Comparison of ENCODE assay signal across 8 cellular contexts in the genomic region with DNA sequence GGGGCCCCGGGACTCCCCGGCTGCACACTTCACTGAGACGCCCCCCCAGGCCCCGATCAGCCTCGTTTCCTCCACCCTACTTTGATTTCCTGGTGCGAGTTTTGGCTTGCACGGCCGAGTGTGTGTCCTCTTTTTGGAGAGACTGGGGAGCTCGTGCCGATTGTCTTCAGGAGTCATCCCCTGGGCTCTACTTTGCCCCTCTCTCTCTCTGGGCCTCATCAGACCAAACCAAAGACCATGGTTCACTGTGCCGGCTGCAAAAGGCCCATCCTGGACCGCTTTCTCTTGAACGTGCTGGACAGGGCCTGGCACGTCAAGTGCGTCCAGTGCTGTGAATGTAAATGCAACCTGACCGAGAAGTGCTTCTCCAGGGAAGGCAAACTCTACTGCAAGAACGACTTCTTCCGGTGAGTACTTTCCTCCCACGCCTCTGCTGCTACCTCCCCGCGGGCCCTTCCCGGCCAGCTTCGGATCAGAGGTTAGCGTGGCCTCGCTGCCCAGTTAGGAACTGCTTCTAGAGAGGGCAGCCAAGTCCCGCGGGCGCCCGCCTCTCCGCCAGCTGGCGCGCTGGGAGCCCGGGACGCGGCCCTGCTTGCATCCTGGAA. TPM values are rescaled to one million over a fixed set of nuclear protein-coding genes. Genes with fewer than 3 reads are reported as not detected.
DNase-seq lines count a peak whose midpoint lies in the region; ATAC-seq and TF ChIP-seq lines count a peak whose summit lies in the region.

No MANE protein-coding gene starts in this region.

- peaks cover 3% of the 10 kb centered on the region; the same call in 1 of the 2 replicates for H3K9me3 ChIP-seq in BE2C

- H3K36me3 Mint-ChIP-seq in activated naive CD4-positive, alpha-beta T cell treated with anti-CD3 and anti-CD28 coated beads, Interleukin-2, amount 10 ng/mL, durations not matched to agents 7 days and 5 days, result peaks cover 2% of the 10 kb centered on the region

- peak overlapping the region; percentile 52 for H3K4me3 Mint-ChIP-seq in activated naive CD4-positive, alpha-beta T cell treated with anti-CD3 and anti-CD28 coated beads, Interleukin-2, amount 10 ng/mL, durations not matched to agents 7 days and 5 days

- no peaks in the 10 kb centered on the region for H3K36me3 ChIP-seq in BE2C

- ATAC-seq in HG03108 (IDR thresholded peaks at IDR 0.05; ENCODE audit: unreplicated experiment), result no peak

- TF ChIP-seq CTCF in BE2C (IDR thresholded peaks at IDR 0.05; ENCODE audit: low read depth, low read length) (no peak), GM20000 (IDR thresholded peaks at IDR 0.05; ENCODE audit: extremely low read depth, missing control alignments) (no peak)

- H3K4me1 Mint-ChIP-seq in activated naive CD4-positive, alpha-beta T cell treated with anti-CD3 and anti-CD28 coated beads, Interleukin-2, amount 10 ng/mL, durations not matched to agents 7 days and 5 days, result peaks cover 55% of the 10 kb centered on the region

- H3K27me3 ChIP-seq in BE2C, result peaks cover 98% of the 10 kb centered on the region

- peaks cover 100% of the 10 kb centered on the region for H3K27me3 Mint-ChIP-seq in activated naive CD4-positive, alpha-beta T cell treated with anti-CD3 and anti-CD28 coated beads, Interleukin-2, amount 10 ng/mL, durations not matched to agents 7 days and 5 days

- H3K4me3 ChIP-seq in BE2C (ENCODE audit: low read depth, low read length), result peak overlapping the region; percentile 12

- H3K4me1 ChIP-seq in BE2C, result peaks cover 21% of the 10 kb centered on the region

- peak overlapping the region; percentile 83 for H3K27ac Mint-ChIP-seq in activated naive CD4-positive, alpha-beta T cell treated with anti-CD3 and anti-CD28 coated beads, Interleukin-2, amount 10 ng/mL, durations not matched to agents 7 days and 5 days

- CTCF ChIA-PET in activated naive CD4-positive, alpha-beta T cell treated with anti-CD3 and anti-CD28 coated beads, Interleukin-2, amount 10 ng/mL, durations not matched to agents 7 days and 5 days (lab: Charles Lee), result no interaction called here

- DNase-seq in BE2C, result no peak
- DNase-seq in GM20000 (ENCODE audit: low spot score), result peak; percentile 76
- no peak for DNase-seq in activated naive CD4-positive, alpha-beta T cell treated with anti-CD3 and anti-CD28 coated beads, Interleukin-2, amount 10 ng/mL, durations not matched to agents 7 days and 5 days
- peak; percentile 52 for DNase-seq in kidney glomerular epithelial cell (lab: John Stamatoyannopoulos, UW)
- no peak for DNase-seq in NCI-H510A treated with DMSO at 0.1 percent for 48 hours (lab: John Stamatoyannopoulos, UW)
- no peak for DNase-seq in NCI-H2081 treated with DMSO at 0.1 percent for 48 hours (lab: John Stamatoyannopoulos, UW)
- DNase-seq in NCI-H146 treated with DMSO at 0.1 percent for 48 hours (lab: John Stamatoyannopoulos, UW; ENCODE audit: unreplicated experiment), result no peak

- no peaks in the 10 kb centered on the region for H3K9me3 Mint-ChIP-seq in activated naive CD4-positive, alpha-beta T cell treated with anti-CD3 and anti-CD28 coated beads, Interleukin-2, amount 10 ng/mL, durations not matched to agents 7 days and 5 days

RNA-seq across cellular contexts. Expression of a gene that starts 0.8 kb away (rescaled TPM):
- not detected for polyA plus RNA-seq in BE2C (2012; ENCODE audit: insufficient read depth, insufficient read length, low read depth)

RNA-seq across cellular contexts. Expression of a gene that starts 10.7 kb away (rescaled TPM):
- 102 TPM for polyA plus RNA-seq in BE2C (2012; ENCODE audit: insufficient read depth, insufficient read length, low read depth)

Comparison
In these comparisons a context has a peak if more than half of its experiments do, and no peak if none do; other contexts are left out.
1. DNase-seq: peak in GM20000 (single experiment) and kidney glomerular epithelial cell (single experiment); none in BE2C (single experiment), activated naive CD4-positive, alpha-beta T cell treated with anti-CD3 and anti-CD28 coated beads, Interleukin-2, amount 10 ng/mL, durations not matched to agents 7 days and 5 days (single experiment), NCI-H510A treated with DMSO at 0.1 percent for 48 hours (single experiment), NCI-H2081 treated with DMSO at 0.1 percent for 48 hours (single experiment) and NCI-H146 treated with DMSO at 0.1 percent for 48 hours (single experiment).